21 cellular contexts compared by ENCODE assay signal in the genomic region with DNA sequence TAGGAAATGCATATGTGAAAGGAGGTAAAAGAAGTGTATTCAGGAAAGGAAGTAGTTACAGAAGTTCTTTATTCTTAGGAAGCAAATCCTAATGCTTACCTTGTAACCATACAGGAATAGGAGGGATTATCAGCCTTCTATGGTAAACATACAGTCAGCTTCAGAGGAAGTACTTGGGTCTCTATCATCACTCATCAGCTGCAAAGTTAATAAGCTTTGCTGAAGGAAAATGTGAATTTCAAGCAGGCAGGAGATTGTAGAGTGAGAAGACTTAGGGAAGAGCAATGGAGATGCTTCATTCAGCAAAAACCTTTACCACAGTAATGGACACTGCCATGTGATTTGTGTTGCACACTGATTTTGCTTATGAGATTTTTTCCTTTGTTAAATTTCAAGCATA.
DNase-seq lines count a peak whose midpoint lies in the region; ATAC-seq and TF ChIP-seq lines count a peak whose summit lies in the region.
"Had no signal": no experiment of that assay in that cellular context is flagged by ENCODE, and none has a peak within 500 bp of the region (broad histone marks: within the 10 kb centered on the region; RNA-seq: fewer than 3 reads in every experiment).

No MANE protein-coding gene starts in this region.

- H3K4me3 ChIP-seq in endodermal cell (ENCODE audit: low read length) (no peak overlapping the region), smooth muscle cell (no peak overlapping the region)
- H3K4me3 ChIP-seq: esophagus muscularis mucosa had no signal

- no peaks in the 10 kb centered on the region for H3K36me3 ChIP-seq in endodermal cell (ENCODE audit: control insufficient read depth, insufficient read depth, low read length)
- H3K36me3 ChIP-seq in smooth muscle cell (ENCODE audit: low read depth), result no peaks in the 10 kb centered on the region
- H3K36me3 ChIP-seq: esophagus muscularis mucosa had no signal

- H3K4me1 Mint-ChIP-seq in activated T-cell treated with anti-CD3 and anti-CD28 coated beads, Interleukin-2, amount 50 U/mL, for 24 hours (ENCODE audit: low read depth), result peaks cover 38% of the 10 kb centered on the region
- H3K4me1 Mint-ChIP-seq in T-helper 17 cell (peaks cover 29% of the 10 kb centered on the region), endodermal cell (peaks cover 11% of the 10 kb centered on the region)

- H3K36me3 Mint-ChIP-seq in activated T-cell treated with anti-CD3 and anti-CD28 coated beads, Interleukin-2, amount 50 U/mL, for 24 hours (ENCODE audit: low read depth), result peaks cover under 1% of the 10 kb centered on the region
- no peaks in the 10 kb centered on the region for H3K36me3 Mint-ChIP-seq in T-helper 17 cell (ENCODE audit: low read depth)
- peaks cover 4% of the 10 kb centered on the region for H3K36me3 Mint-ChIP-seq in endodermal cell (ENCODE audit: low read depth)

- ATAC-seq in T-helper 17 cell, result no peak
- ATAC-seq in GM21786 (IDR thresholded peaks at IDR 0.05; ENCODE audit: unreplicated experiment), result no peak

- peaks cover 74% of the 10 kb centered on the region for H4K20me1 ChIP-seq in smooth muscle cell (ENCODE audit: low read depth)

- H3K9ac ChIP-seq in endodermal cell (ENCODE audit: extremely low read depth, low read length, poor library complexity, severe bottlenecking) (no peak overlapping the region), smooth muscle cell (ENCODE audit: low read depth) (no peak overlapping the region)

- no peak for DNase-seq in activated T-cell treated with anti-CD3 and anti-CD28 coated beads, Interleukin-2, amount 50 U/mL, for 24 hours
- no peak for DNase-seq in activated T-cell treated with anti-CD3 and anti-CD28 coated beads, Interleukin-2, amount 50 U/mL, for 48 hours
- DNase-seq in T-helper 17 cell, result no peak
- DNase-seq in endodermal cell, result no peak
- DNase-seq in smooth muscle cell (lab: John Stamatoyannopoulos, UW; ENCODE audit: unreplicated experiment), result no peak
- no peak for DNase-seq in mucosa of gallbladder (ENCODE audit: low spot score)
- no peak for DNase-seq in HuH-7 (ENCODE audit: low spot score)
- DNase-seq: activated CD4-positive, CD25-positive, alpha-beta regulatory T cell treated with anti-CD3 and anti-CD28 coated beads, Interleukin-2, amount 50 U/mL, for 72 hours; aorta; Caco-2; glutamatergic neuron; HCEC 1CT; midbrain; NCI-H748 treated with DMSO at 0.1 percent for 48 hours; posterior cingulate gyrus; small intestine; stimulated activated naive CD4-positive, alpha-beta T cell had no signal

- H3K4me3 Mint-ChIP-seq in activated T-cell treated with anti-CD3 and anti-CD28 coated beads, Interleukin-2, amount 50 U/mL, for 24 hours, result no peak overlapping the region
- no peak overlapping the region for H3K4me3 Mint-ChIP-seq in T-helper 17 cell
- no peak overlapping the region for H3K4me3 Mint-ChIP-seq in endodermal cell
- H3K4me3 Mint-ChIP-seq: IgD-negative memory B cell had no signal

- no peaks in the 10 kb centered on the region for H3K9me3 Mint-ChIP-seq in activated T-cell treated with anti-CD3 and anti-CD28 coated beads, Interleukin-2, amount 50 U/mL, for 24 hours
- H3K9me3 Mint-ChIP-seq in endodermal cell, result peaks cover under 1% of the 10 kb centered on the region
- H3K9me3 Mint-ChIP-seq: IgD-negative memory B cell had no signal

- H3F3A ChIP-seq in smooth muscle cell (ENCODE audit: low read depth), result peaks cover 4% of the 10 kb centered on the region

- H3K27ac ChIP-seq in endodermal cell (ENCODE audit: low read depth, low read length) (peak overlapping the region; percentile 58), smooth muscle cell (ENCODE audit: low read depth) (peak overlapping the region; percentile 57)
- H3K27ac ChIP-seq: esophagus muscularis mucosa, RWPE1 had no signal

- H3K9me3 ChIP-seq in T-helper 17 cell (ENCODE audit: control insufficient read depth, low read length, poor library complexity, severe bottlenecking) (no peaks in the 10 kb centered on the region), endodermal cell (ENCODE audit: control insufficient read depth, low read length) (no peaks in the 10 kb centered on the region), smooth muscle cell (replicated peaks; ENCODE audit: low read depth) (no peaks in the 10 kb centered on the region)
- H3K9me3 ChIP-seq: Caco-2, esophagus muscularis mucosa had no signal

- H3K27me3 Mint-ChIP-seq in activated T-cell treated with anti-CD3 and anti-CD28 coated beads, Interleukin-2, amount 50 U/mL, for 24 hours, result no peaks in the 10 kb centered on the region
- H3K27me3 Mint-ChIP-seq in T-helper 17 cell (no peaks in the 10 kb centered on the region), endodermal cell (ENCODE audit: insufficient read depth) (peaks cover 4% of the 10 kb centered on the region)
- H3K27me3 Mint-ChIP-seq: IgD-negative memory B cell had no signal

- no peak for TF ChIP-seq CTCF in endodermal cell (conservative IDR thresholded peaks at IDR 0.05)
- no peak for TF ChIP-seq CTCF in smooth muscle cell (IDR thresholded peaks at IDR 0.05; ENCODE audit: borderline replicate concordance, insufficient read depth, poor library complexity, severe bottlenecking)

- H3K27me3 ChIP-seq in endodermal cell (ENCODE audit: control insufficient read depth, insufficient read depth, low read length, poor library complexity, severe bottlenecking) (no peaks in the 10 kb centered on the region), smooth muscle cell (ENCODE audit: low read depth) (no peaks in the 10 kb centered on the region)
- H3K27me3 ChIP-seq: esophagus muscularis mucosa had no signal

- H2AFZ ChIP-seq in smooth muscle cell (ENCODE audit: low read depth), result no peak overlapping the region

- H3K79me2 ChIP-seq in smooth muscle cell (ENCODE audit: low read depth), result peaks cover 74% of the 10 kb centered on the region

- H3K4me1 ChIP-seq in endodermal cell (ENCODE audit: control insufficient read depth, insufficient read depth, low read length) (peaks cover 3% of the 10 kb centered on the region), smooth muscle cell (ENCODE audit: low read depth) (no peaks in the 10 kb centered on the region)

- H3K4me2 ChIP-seq in smooth muscle cell, result peak overlapping the region; percentile 29

- peak overlapping the region; percentile 47 for H3K27ac Mint-ChIP-seq in activated T-cell treated with anti-CD3 and anti-CD28 coated beads, Interleukin-2, amount 50 U/mL, for 24 hours
- peak overlapping the region; percentile 63 for H3K27ac Mint-ChIP-seq in T-helper 17 cell
- H3K27ac Mint-ChIP-seq in endodermal cell, result no peak overlapping the region
